ENCODE assay signal across 23 cellular contexts in genomic region chr9:118558026-118558425, GRCh38.
"Had no signal": no experiment of that assay in that cellular context is flagged by ENCODE, and none has a peak within 500 bp of the region (broad histone marks: within the 10 kb centered on the region; RNA-seq: fewer than 3 reads in every experiment).

No MANE protein-coding gene starts in this region.

- H2AFZ ChIP-seq: parathyroid adenoma had no signal

- H3K4me1 ChIP-seq: esophagus muscularis mucosa, gastroesophageal sphincter, parathyroid adenoma, psoas muscle, spleen, testis, tibial nerve, upper lobe of right lung, vagina had no signal

- ATAC-seq: gastroesophageal sphincter; left colon; naive thymus-derived CD4-positive, alpha-beta T cell; psoas muscle; sciatic nerve; stimulated activated naive B cell treated with anti-CD40 and anti-IgM and Interleukin-4, amounts not matched to agents 10 μg/mL and 1 μg/mL and 100 μg/mL, for 72 hours; stimulated activated naive CD8-positive, alpha-beta T cell treated with anti-CD3 and anti-CD28 coated beads, Interleukin-15, amount 100 ng/mL, for 72 hours; upper lobe of right lung had no signal

- H3K9ac ChIP-seq: parathyroid adenoma had no signal

- H3K9me3 ChIP-seq: esophagus muscularis mucosa, gastroesophageal sphincter, psoas muscle, testis, tibial nerve, upper lobe of right lung, vagina had no signal

- H3K27me3 ChIP-seq: esophagus muscularis mucosa, gastroesophageal sphincter, spleen, testis, tibial nerve, upper lobe of right lung, vagina had no signal

- H3K36me3 ChIP-seq: esophagus muscularis mucosa, gastroesophageal sphincter, spleen, tibial nerve, upper lobe of right lung, vagina had no signal

- FAIRE-seq: endometrium, keratinocyte had no signal

- H3K27ac ChIP-seq: esophagus muscularis mucosa, gastroesophageal sphincter, parathyroid adenoma, psoas muscle, spleen, testis, tibial nerve, upper lobe of right lung, vagina had no signal

- H3K4me3 ChIP-seq: esophagus muscularis mucosa, gastroesophageal sphincter, psoas muscle, spleen, testis, tibial nerve, upper lobe of right lung, vagina had no signal

- DNase-seq: cortex of kidney; effector memory CD4-positive, alpha-beta T cell; immature natural killer cell; left colon; naive thymus-derived CD4-positive, alpha-beta T cell; nephron progenitor cell; psoas muscle; spleen; stimulated activated CD4-positive, alpha-beta T cell treated with anti-CD3 and anti-CD28 coated beads, Interleukin-15, amount 100 ng/mL, for 24 hours; stimulated activated CD4-positive, alpha-beta T cell treated with anti-CD3 and anti-CD28 coated beads, Interleukin-2, amount 100 ng/mL, for 24 hours; stimulated activated CD4-positive, alpha-beta T cell treated with anti-CD3 and anti-CD28 coated beads, Interleukin-4, amount 100 ng/mL, for 4 hours; stimulated activated naive B cell treated with anti-CD40 and anti-IgM and Interleukin-4, amounts not matched to agents 10 μg/mL and 1 μg/mL and 100 μg/mL, for 72 hours; stimulated activated naive CD8-positive, alpha-beta T cell treated with anti-CD3 and anti-CD28 coated beads, Interleukin-15, amount 100 ng/mL, for 72 hours; testis; upper lobe of right lung had no signal

- H3K79me2 ChIP-seq: parathyroid adenoma had no signal
